ENCODE assay signal across 1 cellular context in the genomic region with DNA sequence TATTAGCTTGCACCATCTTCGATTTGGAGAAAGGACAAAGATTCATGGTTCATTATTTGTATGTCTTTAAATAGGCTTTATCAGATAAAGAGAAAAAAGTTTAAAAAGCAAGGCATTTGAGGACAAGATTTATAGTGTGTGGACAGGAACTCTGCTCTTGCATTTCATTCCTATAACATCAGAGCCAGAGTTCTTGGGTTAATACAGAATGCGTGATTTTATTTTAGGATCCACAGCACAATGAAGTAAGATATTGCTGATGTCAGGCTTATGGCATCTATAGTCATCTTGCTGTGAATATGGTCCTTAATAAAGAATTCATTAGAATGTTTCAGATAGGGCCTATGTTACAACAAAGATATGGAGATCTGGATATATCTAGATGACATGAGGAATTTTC.
TF ChIP-seq lines count a peak whose summit lies in the region.

No MANE protein-coding gene starts in this region.

TF ChIP-seq in endothelial cell of umbilical vein, 7 proteins besides CTCF, POLR2A, EP300 and RAD21:
- TF ChIP-seq GATA2 (IDR thresholded peaks at IDR 0.05; ENCODE audit: insufficient read depth, insufficient read length, low read depth, low read length) (no peak), FOS (IDR thresholded peaks at IDR 0.05; ENCODE audit: borderline replicate concordance, insufficient read depth, low read length) (no peak)
